1 cellular context compared by ENCODE assay signal in the genomic region with DNA sequence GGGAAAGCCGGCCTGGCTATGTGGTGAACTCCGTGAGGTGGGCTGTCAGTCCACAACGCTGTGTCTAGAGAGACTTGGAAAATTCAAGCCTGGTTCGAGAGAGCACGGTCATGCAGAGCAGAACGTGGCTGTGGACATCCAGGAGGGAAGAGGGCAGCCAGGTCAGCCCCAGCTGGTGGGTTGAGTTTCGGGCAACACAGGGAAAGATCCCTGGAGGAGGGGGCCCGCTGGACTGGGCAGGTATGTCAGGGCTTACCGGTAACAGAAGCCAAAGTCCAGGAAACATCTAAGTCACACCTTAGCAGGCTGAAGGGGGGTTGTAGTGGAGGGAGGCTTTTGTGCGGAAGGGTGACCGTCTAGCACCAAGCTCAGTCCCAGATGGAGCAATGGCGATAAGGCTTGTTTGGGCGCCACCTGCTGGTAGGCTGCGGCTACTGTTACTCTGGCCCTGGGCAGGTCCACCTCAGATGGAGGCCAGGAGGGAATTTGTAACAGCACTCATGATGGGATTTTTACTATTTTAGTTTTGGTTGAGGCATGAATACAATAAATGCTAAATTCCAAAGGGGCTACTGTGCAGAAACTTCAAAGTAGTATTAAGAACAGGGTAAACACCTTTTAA.
TF ChIP-seq lines count a peak whose summit lies in the region.

No MANE protein-coding gene starts in this region.

TF ChIP-seq in K562, 482 proteins besides CTCF, POLR2A, EP300 and RAD21 (continued from another document):
- TF ChIP-seq, protein P1, sequence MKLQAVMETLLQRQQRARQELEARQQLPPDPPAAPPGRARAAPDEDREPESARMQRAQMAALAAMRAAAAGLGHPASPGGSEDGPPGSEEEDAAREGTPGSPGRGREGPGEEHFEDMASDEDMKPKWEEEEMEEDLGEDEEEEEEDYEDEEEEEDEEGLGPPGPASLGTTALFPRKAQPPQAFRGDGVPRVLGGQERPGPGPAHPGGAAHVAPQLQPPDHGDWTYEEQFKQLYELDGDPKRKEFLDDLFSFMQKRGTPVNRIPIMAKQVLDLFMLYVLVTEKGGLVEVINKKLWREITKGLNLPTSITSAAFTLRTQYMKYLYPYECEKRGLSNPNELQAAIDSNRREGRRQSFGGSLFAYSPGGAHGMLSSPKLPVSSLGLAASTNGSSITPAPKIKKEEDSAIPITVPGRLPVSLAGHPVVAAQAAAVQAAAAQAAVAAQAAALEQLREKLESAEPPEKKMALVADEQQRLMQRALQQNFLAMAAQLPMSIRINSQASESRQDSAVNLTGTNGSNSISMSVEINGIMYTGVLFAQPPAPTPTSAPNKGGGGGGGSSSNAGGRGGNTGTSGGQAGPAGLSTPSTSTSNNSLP (IDR thresholded peaks at IDR 0.05; ENCODE audit: borderline replicate concordance, low read depth, low read length), result no peak
- TF ChIP-seq TCFL5 (CRISPR knock-in tag; conservative IDR thresholded peaks at IDR 0.05), result no peak
- no peak for TF ChIP-seq RFX7 (CRISPR knock-in tag; IDR thresholded peaks at IDR 0.05)
- TF ChIP-seq POLR3A (IDR thresholded peaks at IDR 0.05; ENCODE audit: borderline replicate concordance, extremely low read depth, insufficient read depth, insufficient read length), result no peak
- no peak for TF ChIP-seq SETDB1 (IDR thresholded peaks at IDR 0.05; ENCODE audit: low read length)
- TF ChIP-seq, protein P2, sequence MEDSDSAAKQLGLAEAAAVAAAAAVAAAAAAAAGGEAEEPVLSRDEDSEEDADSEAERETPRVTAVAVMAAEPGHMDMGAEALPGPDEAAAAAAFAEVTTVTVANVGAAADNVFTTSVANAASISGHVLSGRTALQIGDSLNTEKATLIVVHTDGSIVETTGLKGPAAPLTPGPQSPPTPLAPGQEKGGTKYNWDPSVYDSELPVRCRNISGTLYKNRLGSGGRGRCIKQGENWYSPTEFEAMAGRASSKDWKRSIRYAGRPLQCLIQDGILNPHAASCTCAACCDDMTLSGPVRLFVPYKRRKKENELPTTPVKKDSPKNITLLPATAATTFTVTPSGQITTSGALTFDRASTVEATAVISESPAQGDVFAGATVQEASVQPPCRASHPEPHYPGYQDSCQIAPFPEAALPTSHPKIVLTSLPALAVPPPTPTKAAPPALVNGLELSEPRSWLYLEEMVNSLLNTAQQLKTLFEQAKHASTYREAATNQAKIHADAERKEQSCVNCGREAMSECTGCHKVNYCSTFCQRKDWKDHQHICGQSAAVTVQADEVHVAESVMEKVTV (CRISPR knock-in tag; IDR thresholded peaks at IDR 0.05), result peak; percentile 80
- no peak for TF ChIP-seq ELF1 (tag; IDR thresholded peaks at IDR 0.05)
- no peak for TF ChIP-seq MCM5 (IDR thresholded peaks at IDR 0.05; ENCODE audit: low read depth)
- TF ChIP-seq TEAD4 (IDR thresholded peaks at IDR 0.05; ENCODE audit: low read length), result 0 out of 2 replicates have a peak, but pooled peaks have one; percentile 16
- no peak for TF ChIP-seq TEAD4 (CRISPR knock-in tag; IDR thresholded peaks at IDR 0.05; ENCODE audit: borderline replicate concordance)
- no peak for TF ChIP-seq STAT5B (CRISPR knock-in tag; IDR thresholded peaks at IDR 0.05)
- no peak for TF ChIP-seq KDM5B (IDR thresholded peaks at IDR 0.05; ENCODE audit: insufficient replicate concordance, low read depth, low read length)
- TF ChIP-seq, protein P3, sequence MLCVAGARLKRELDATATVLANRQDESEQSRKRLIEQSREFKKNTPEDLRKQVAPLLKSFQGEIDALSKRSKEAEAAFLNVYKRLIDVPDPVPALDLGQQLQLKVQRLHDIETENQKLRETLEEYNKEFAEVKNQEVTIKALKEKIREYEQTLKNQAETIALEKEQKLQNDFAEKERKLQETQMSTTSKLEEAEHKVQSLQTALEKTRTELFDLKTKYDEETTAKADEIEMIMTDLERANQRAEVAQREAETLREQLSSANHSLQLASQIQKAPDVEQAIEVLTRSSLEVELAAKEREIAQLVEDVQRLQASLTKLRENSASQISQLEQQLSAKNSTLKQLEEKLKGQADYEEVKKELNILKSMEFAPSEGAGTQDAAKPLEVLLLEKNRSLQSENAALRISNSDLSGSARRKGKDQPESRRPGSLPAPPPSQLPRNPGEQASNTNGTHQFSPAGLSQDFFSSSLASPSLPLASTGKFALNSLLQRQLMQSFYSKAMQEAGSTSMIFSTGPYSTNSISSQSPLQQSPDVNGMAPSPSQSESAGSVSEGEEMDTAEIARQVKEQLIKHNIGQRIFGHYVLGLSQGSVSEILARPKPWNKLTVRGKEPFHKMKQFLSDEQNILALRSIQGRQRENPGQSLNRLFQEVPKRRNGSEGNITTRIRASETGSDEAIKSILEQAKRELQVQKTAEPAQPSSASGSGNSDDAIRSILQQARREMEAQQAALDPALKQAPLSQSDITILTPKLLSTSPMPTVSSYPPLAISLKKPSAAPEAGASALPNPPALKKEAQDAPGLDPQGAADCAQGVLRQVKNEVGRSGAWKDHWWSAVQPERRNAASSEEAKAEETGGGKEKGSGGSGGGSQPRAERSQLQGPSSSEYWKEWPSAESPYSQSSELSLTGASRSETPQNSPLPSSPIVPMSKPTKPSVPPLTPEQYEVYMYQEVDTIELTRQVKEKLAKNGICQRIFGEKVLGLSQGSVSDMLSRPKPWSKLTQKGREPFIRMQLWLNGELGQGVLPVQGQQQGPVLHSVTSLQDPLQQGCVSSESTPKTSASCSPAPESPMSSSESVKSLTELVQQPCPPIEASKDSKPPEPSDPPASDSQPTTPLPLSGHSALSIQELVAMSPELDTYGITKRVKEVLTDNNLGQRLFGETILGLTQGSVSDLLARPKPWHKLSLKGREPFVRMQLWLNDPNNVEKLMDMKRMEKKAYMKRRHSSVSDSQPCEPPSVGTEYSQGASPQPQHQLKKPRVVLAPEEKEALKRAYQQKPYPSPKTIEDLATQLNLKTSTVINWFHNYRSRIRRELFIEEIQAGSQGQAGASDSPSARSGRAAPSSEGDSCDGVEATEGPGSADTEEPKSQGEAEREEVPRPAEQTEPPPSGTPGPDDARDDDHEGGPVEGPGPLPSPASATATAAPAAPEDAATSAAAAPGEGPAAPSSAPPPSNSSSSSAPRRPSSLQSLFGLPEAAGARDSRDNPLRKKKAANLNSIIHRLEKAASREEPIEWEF (CRISPR knock-in tag; IDR thresholded peaks at IDR 0.05), result no peak
- TF ChIP-seq ZNF232 (CRISPR knock-in tag; IDR thresholded peaks at IDR 0.05), result no peak
- no peak for TF ChIP-seq GTF2E2 (tag; IDR thresholded peaks at IDR 0.05)
- TF ChIP-seq, protein P4, sequence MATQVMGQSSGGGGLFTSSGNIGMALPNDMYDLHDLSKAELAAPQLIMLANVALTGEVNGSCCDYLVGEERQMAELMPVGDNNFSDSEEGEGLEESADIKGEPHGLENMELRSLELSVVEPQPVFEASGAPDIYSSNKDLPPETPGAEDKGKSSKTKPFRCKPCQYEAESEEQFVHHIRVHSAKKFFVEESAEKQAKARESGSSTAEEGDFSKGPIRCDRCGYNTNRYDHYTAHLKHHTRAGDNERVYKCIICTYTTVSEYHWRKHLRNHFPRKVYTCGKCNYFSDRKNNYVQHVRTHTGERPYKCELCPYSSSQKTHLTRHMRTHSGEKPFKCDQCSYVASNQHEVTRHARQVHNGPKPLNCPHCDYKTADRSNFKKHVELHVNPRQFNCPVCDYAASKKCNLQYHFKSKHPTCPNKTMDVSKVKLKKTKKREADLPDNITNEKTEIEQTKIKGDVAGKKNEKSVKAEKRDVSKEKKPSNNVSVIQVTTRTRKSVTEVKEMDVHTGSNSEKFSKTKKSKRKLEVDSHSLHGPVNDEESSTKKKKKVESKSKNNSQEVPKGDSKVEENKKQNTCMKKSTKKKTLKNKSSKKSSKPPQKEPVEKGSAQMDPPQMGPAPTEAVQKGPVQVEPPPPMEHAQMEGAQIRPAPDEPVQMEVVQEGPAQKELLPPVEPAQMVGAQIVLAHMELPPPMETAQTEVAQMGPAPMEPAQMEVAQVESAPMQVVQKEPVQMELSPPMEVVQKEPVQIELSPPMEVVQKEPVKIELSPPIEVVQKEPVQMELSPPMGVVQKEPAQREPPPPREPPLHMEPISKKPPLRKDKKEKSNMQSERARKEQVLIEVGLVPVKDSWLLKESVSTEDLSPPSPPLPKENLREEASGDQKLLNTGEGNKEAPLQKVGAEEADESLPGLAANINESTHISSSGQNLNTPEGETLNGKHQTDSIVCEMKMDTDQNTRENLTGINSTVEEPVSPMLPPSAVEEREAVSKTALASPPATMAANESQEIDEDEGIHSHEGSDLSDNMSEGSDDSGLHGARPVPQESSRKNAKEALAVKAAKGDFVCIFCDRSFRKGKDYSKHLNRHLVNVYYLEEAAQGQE (CRISPR knock-in tag; IDR thresholded peaks at IDR 0.05; ENCODE audit: low read depth), result no peak
- TF ChIP-seq XRCC5 (IDR thresholded peaks at IDR 0.05; ENCODE audit: low read depth, low read length), result 0 out of 2 replicates have a peak, but pooled peaks have one; percentile 36
- peak; percentile 19; the same call in 1 of the 2 replicates for TF ChIP-seq CC2D1A (IDR thresholded peaks at IDR 0.05)
- no peak for TF ChIP-seq RBM39 (optimal IDR thresholded peaks at IDR 0.05; ENCODE audit: low read depth, low read length)
- TF ChIP-seq CXXC5 (CRISPR knock-in tag; IDR thresholded peaks at IDR 0.05), result no peak
- no peak for TF ChIP-seq TBL1XR1 (IDR thresholded peaks at IDR 0.05; ENCODE audit: low read length in 2 of 2)
- TF ChIP-seq SMC3 (conservative IDR thresholded peaks at IDR 0.05; ENCODE audit: insufficient read depth, low read depth, low read length), result peak; percentile 86
- TF ChIP-seq, protein P5, sequence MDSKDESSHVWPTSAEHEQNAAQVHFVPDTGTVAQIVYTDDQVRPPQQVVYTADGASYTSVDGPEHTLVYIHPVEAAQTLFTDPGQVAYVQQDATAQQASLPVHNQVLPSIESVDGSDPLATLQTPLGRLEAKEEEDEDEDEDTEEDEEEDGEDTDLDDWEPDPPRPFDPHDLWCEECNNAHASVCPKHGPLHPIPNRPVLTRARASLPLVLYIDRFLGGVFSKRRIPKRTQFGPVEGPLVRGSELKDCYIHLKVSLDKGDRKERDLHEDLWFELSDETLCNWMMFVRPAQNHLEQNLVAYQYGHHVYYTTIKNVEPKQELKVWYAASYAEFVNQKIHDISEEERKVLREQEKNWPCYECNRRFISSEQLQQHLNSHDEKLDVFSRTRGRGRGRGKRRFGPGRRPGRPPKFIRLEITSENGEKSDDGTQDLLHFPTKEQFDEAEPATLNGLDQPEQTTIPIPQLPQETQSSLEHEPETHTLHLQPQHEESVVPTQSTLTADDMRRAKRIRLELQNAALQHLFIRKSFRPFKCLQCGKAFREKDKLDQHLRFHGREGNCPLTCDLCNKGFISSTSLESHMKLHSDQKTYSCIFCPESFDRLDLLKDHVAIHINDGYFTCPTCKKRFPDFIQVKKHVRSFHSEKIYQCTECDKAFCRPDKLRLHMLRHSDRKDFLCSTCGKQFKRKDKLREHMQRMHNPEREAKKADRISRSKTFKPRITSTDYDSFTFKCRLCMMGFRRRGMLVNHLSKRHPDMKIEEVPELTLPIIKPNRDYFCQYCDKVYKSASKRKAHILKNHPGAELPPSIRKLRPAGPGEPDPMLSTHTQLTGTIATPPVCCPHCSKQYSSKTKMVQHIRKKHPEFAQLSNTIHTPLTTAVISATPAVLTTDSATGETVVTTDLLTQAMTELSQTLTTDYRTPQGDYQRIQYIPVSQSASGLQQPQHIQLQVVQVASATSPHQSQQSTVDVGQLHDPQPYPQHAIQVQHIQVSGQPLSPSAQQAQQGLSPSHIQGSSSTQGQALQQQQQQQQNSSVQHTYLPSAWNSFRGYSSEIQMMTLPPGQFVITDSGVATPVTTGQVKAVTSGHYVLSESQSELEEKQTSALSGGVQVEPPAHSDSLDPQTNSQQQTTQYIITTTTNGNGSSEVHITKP (IDR thresholded peaks at IDR 0.05; ENCODE audit: partially characterized antibody), result peak; percentile 6
- 0 out of 2 replicates have a peak, but pooled peaks have one; percentile 12 for TF ChIP-seq GATA2 (CRISPR knock-in tag; IDR thresholded peaks at IDR 0.05)
- no peak for TF ChIP-seq GTF2A2 (tag; IDR thresholded peaks at IDR 0.05)
- TF ChIP-seq, protein P6, sequence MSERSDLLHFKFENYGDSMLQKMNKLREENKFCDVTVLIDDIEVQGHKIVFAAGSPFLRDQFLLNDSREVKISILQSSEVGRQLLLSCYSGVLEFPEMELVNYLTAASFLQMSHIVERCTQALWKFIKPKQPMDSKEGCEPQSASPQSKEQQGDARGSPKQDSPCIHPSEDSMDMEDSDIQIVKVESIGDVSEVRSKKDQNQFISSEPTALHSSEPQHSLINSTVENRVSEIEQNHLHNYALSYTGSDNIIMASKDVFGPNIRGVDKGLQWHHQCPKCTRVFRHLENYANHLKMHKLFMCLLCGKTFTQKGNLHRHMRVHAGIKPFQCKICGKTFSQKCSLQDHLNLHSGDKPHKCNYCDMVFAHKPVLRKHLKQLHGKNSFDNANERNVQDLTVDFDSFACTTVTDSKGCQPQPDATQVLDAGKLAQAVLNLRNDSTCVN (CRISPR knock-in tag; IDR thresholded peaks at IDR 0.05), result no peak
- TF ChIP-seq ZNF253 (CRISPR knock-in tag; conservative IDR thresholded peaks at IDR 0.05), result no peak
- TF ChIP-seq MAZ (CRISPR knock-in tag; conservative IDR thresholded peaks at IDR 0.05 in 1 of 2, IDR thresholded peaks at IDR 0.05 in 1 of 2), result peak; percentile 23 to 39; a peak in 1 of 4 replicates
- TF ChIP-seq YY1 (IDR thresholded peaks at IDR 0.05; ENCODE audit: borderline replicate concordance in 1 of 3, control insufficient read depth in 1 of 3, extremely low read depth in 1 of 3, insufficient read depth in 3 of 3, insufficient read length in 1 of 3, insufficient replicate concordance in 2 of 3, low read depth in 1 of 3, low read length in 2 of 3), result peak in 1 of 3 experiments; percentile 61
- TF ChIP-seq ZNF76 (CRISPR knock-in tag; IDR thresholded peaks at IDR 0.05; ENCODE audit: borderline replicate concordance), result no peak
- no peak for TF ChIP-seq ZSCAN32 (CRISPR knock-in tag; IDR thresholded peaks at IDR 0.05)
- TF ChIP-seq, protein P7, sequence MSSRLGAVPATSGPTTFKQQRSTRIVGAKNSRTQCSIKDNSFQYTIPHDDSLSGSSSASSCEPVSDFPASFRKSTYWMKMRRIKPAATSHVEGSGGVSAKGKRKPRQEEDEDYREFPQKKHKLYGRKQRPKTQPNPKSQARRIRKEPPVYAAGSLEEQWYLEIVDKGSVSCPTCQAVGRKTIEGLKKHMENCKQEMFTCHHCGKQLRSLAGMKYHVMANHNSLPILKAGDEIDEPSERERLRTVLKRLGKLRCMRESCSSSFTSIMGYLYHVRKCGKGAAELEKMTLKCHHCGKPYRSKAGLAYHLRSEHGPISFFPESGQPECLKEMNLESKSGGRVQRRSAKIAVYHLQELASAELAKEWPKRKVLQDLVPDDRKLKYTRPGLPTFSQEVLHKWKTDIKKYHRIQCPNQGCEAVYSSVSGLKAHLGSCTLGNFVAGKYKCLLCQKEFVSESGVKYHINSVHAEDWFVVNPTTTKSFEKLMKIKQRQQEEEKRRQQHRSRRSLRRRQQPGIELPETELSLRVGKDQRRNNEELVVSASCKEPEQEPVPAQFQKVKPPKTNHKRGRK (tag; IDR thresholded peaks at IDR 0.05), result no peak
- TF ChIP-seq NRF1 (conservative IDR thresholded peaks at IDR 0.05 in 1 of 2, IDR thresholded peaks at IDR 0.05 in 1 of 2), result no peak
- no peak for TF ChIP-seq SIX5 (IDR thresholded peaks at IDR 0.05; ENCODE audit: borderline replicate concordance in 1 of 2, insufficient read depth in 1 of 2, low read depth in 1 of 2, low read length in 2 of 2)
- TF ChIP-seq FOXK2 (conservative IDR thresholded peaks at IDR 0.05 in 1 of 2, IDR thresholded peaks at IDR 0.05 in 1 of 2; ENCODE audit: low read depth in 2 of 2), result no peak
- 0 out of 4 replicates have a peak, but pooled peaks of 1 of the 2 experiments have one; percentile 30 for TF ChIP-seq RCOR1 (IDR thresholded peaks at IDR 0.05; ENCODE audit: borderline replicate concordance in 1 of 2, low read depth in 2 of 2, low read length in 2 of 2)
TF ChIP-seq in K562: peak in this region for 16.
